Comparison of ENCODE assay signal across 9 cellular contexts in genomic region chr1:209569445-209570207, GRCh38. TPM values are rescaled to one million over a fixed set of nuclear protein-coding genes. Genes with fewer than 3 reads are reported as not detected.
DNase-seq lines count a peak whose midpoint lies in the region; ATAC-seq and TF ChIP-seq lines count a peak whose summit lies in the region.
"Had no signal": no experiment of that assay in that cellular context is flagged by ENCODE, and none has a peak within 500 bp of the region (broad histone marks: within the 10 kb centered on the region; RNA-seq: fewer than 3 reads in every experiment).

No MANE protein-coding gene starts in this region.

- no peaks in the 10 kb centered on the region for H3K36me3 Mint-ChIP-seq in type B pancreatic cell

- DNase-seq in SJCRH30: peak; percentile 81 to 93
- peak; percentile 52 for DNase-seq in activated effector memory CD4-positive, alpha-beta T cell treated with Interleukin-2 at 50 U/mL for 16 hours
- peak; percentile 82 to 95 for DNase-seq in trophoblast cell
- DNase-seq in type B pancreatic cell (ENCODE audit: extremely low spot score, unreplicated experiment): peak; percentile 77

- H3K36me3 ChIP-seq in SJCRH30: no peaks in the 10 kb centered on the region
- H3K36me3 ChIP-seq in gastroesophageal sphincter: no peaks in the 10 kb centered on the region
- no peaks in the 10 kb centered on the region for H3K36me3 ChIP-seq in trophoblast cell (ENCODE audit: control insufficient read depth in 1 of 2, insufficient read depth in 2 of 2, low read length in 2 of 2)

- H2BK5ac ChIP-seq in trophoblast cell (ENCODE audit: low read depth, low read length, poor library complexity): no peak overlapping the region

- H3K79me1 ChIP-seq in trophoblast cell (ENCODE audit: low read length): no peaks in the 10 kb centered on the region

- H3K9me3 ChIP-seq in SJCRH30 (replicated peaks): no peaks in the 10 kb centered on the region
- H3K9me3 ChIP-seq in gastroesophageal sphincter: no peaks in the 10 kb centered on the region
- H3K9me3 ChIP-seq in trophoblast cell (ENCODE audit: insufficient read depth, low read depth, low read length): no peaks in the 10 kb centered on the region

- no peak overlapping the region for H4K8ac ChIP-seq in trophoblast cell (ENCODE audit: low read depth, low read length)

- no peak overlapping the region for H3K4me3 Mint-ChIP-seq in type B pancreatic cell

- H3K79me2 ChIP-seq in trophoblast cell (ENCODE audit: control insufficient read depth, insufficient read depth, low read length, poor library complexity): no peaks in the 10 kb centered on the region

- 16 to 19% methylated on average over 8 to 9 of the region's 9 CpGs for WGBS in gastroesophageal sphincter (ENCODE audit: low coverage in 1 of 2), 2 donors
- no CpG with 5 or more reads among the region's 9 CpGs for WGBS in trophoblast cell (ENCODE audit: extremely low coverage, insufficient coverage, insufficient read length)

- H3K9me3 Mint-ChIP-seq in type B pancreatic cell: no peaks in the 10 kb centered on the region

- no peak overlapping the region for H4K91ac ChIP-seq in trophoblast cell (ENCODE audit: low read depth, low read length)

- H2BK120ac ChIP-seq in trophoblast cell (ENCODE audit: insufficient read depth, low read length, poor library complexity): no peak overlapping the region

- no peak overlapping the region for H3K9ac ChIP-seq in trophoblast cell (ENCODE audit: low read length)

- no peak overlapping the region for H2AK5ac ChIP-seq in trophoblast cell (ENCODE audit: low read length)

- H3K4me1 ChIP-seq in SJCRH30 (peaks cover 36% of the 10 kb centered on the region), gastroesophageal sphincter (peaks cover 0 to 6% (median 0%) of the 10 kb centered on the region in 3 donors), trophoblast cell (ENCODE audit: control insufficient read depth in 1 of 2, insufficient read depth in 2 of 2, low read length in 2 of 2) (peaks cover 0 to 4% of the 10 kb centered on the region in 2 experiments)

- no peak overlapping the region for H2AFZ ChIP-seq in trophoblast cell (ENCODE audit: insufficient read depth, low read length, poor library complexity)

- H3K4me3 ChIP-seq in SJCRH30: peak overlapping the region; percentile 17; the same call in 1 of the 2 replicates
- H3K4me3 ChIP-seq in gastroesophageal sphincter: no peak overlapping the region
- H3K4me3 ChIP-seq in trophoblast cell (ENCODE audit: low read depth, low read length): no peak overlapping the region
- H3K4me3 ChIP-seq: skin epidermis had no signal

- peak; percentile 18 for TF ChIP-seq CTCF in GM12801 (IDR thresholded peaks at IDR 0.05; ENCODE audit: extremely low read depth, insufficient read length)
- TF ChIP-seq CTCF in LNCAP (IDR thresholded peaks at IDR 0.05): peak; percentile 98
- peak; percentile 65 to 86 (median 71) for TF ChIP-seq CTCF in gastroesophageal sphincter (IDR thresholded peaks at IDR 0.05)
- peak; percentile 95 for TF ChIP-seq CTCF in type B pancreatic cell (conservative IDR thresholded peaks at IDR 0.05)

- H3K4me2 ChIP-seq in trophoblast cell (ENCODE audit: low read length): no peak overlapping the region

- ATAC-seq in gastroesophageal sphincter (no peak), HG03108 (IDR thresholded peaks at IDR 0.05; ENCODE audit: unreplicated experiment) (no peak)

- peaks cover 5% of the 10 kb centered on the region for H3K4me1 Mint-ChIP-seq in type B pancreatic cell (ENCODE audit: unreplicated experiment)

- no peak overlapping the region for H2BK12ac ChIP-seq in trophoblast cell (ENCODE audit: low read length)

- H3K27me3 ChIP-seq in SJCRH30 (no peaks in the 10 kb centered on the region), gastroesophageal sphincter (peaks cover 38% of the 10 kb centered on the region), trophoblast cell (ENCODE audit: insufficient read depth, low read length) (no peaks in the 10 kb centered on the region)

- H4K12ac ChIP-seq in trophoblast cell (ENCODE audit: low read depth, low read length): no peak overlapping the region

- H3K27ac ChIP-seq in SJCRH30 (no peak overlapping the region), gastroesophageal sphincter (no peak overlapping the region), trophoblast cell (ENCODE audit: low read depth, low read length) (no peak overlapping the region)
- H3K27ac ChIP-seq: skin epidermis had no signal

- no peak for TF ChIP-seq EP300 in gastroesophageal sphincter (IDR thresholded peaks at IDR 0.05)

- no peak overlapping the region for H3K18ac ChIP-seq in trophoblast cell (ENCODE audit: low read length)

- H3K14ac ChIP-seq in trophoblast cell (ENCODE audit: low read length): no peak overlapping the region

- H3K27ac Mint-ChIP-seq in type B pancreatic cell: no peak overlapping the region

- peaks cover 38% of the 10 kb centered on the region for H3K27me3 Mint-ChIP-seq in type B pancreatic cell

- no peak for TF ChIP-seq POLR2A in gastroesophageal sphincter (IDR thresholded peaks at IDR 0.05)

- H3K4ac ChIP-seq in trophoblast cell (ENCODE audit: low read depth, low read length): no peak overlapping the region

- no peak overlapping the region for H3K23ac ChIP-seq in trophoblast cell (ENCODE audit: low read length)

RNA-seq across cellular contexts. Expression of gene CAMK1G, which starts 13.9 kb away (rescaled TPM):
- not detected in 2 replicates for total RNA-seq in SJCRH30 (2014; rRNA removed; shearing (Covaris generic))
- total RNA-seq in gastroesophageal sphincter (1 to 10 TPM in 2 of 4 donors, under 1 TPM in 2; 0.19 to 6.8 (median 0.84) TPM), type B pancreatic cell (ENCODE audit: low replicate concordance) (2.0 and 9.4 TPM in 2 replicates)
- polyA plus RNA-seq in trophoblast cell (2013): 11.6 and 13.5 TPM in 2 replicates

Comparison
In these comparisons a context has a peak if more than half of its experiments do, and no peak if none do; other contexts are left out.
1. CTCF ChIP-seq: peak in every context shown above with its lines; median percentile 98 in LNCAP; 95 in type B pancreatic cell; 71 in gastroesophageal sphincter; 18 in GM12801.